Comparison of ENCODE assay signal across 23 cellular contexts in genomic region chr3:154893813-154894212, GRCh38.
"Had no signal": no experiment of that assay in that cellular context is flagged by ENCODE, and none has a peak within 500 bp of the region (broad histone marks: within the 10 kb centered on the region; RNA-seq: fewer than 3 reads in every experiment).

No MANE protein-coding gene starts in this region.

- ATAC-seq: gastrocnemius medialis, heart right ventricle, left cardiac atrium, left lung, left ventricle myocardium superior, lower lobe of right lung, mucosa of descending colon had no signal

- H3K27ac ChIP-seq: coronary artery, dorsolateral prefrontal cortex, esophagus muscularis mucosa, gastrocnemius medialis, heart right ventricle, left lung, lower lobe of right lung had no signal

- FAIRE-seq: colon, endothelial cell of umbilical vein, islet of Langerhans, keratinocyte had no signal

- H3K4me1 ChIP-seq: esophagus muscularis mucosa, left lung, lower lobe of right lung had no signal

- H3K27me3 ChIP-seq: dorsolateral prefrontal cortex, esophagus muscularis mucosa, gastrocnemius medialis, heart right ventricle, left lung had no signal

- H3K9me3 ChIP-seq: esophagus muscularis mucosa, gastrocnemius medialis, lower lobe of right lung had no signal

- DNase-seq: dermis blood vessel endothelial cell; dorsolateral prefrontal cortex; effector CD4-positive, alpha-beta T cell; effector memory CD4-positive, alpha-beta T cell; foreskin melanocyte; gastrocnemius medialis; glutamatergic neuron; head of caudate nucleus; heart right ventricle; hippocampal formation; left cardiac atrium; left lung; left ventricle myocardium superior; lower lobe of right lung; mesenchymal stem cell; mucosa of descending colon; naive B cell had no signal

- H3K4me3 ChIP-seq: coronary artery, dorsolateral prefrontal cortex, esophagus muscularis mucosa, gastrocnemius medialis, heart right ventricle, left lung, lower lobe of right lung, mucosa of descending colon had no signal

- H3K36me3 ChIP-seq: esophagus muscularis mucosa, gastrocnemius medialis, heart right ventricle, left lung, lower lobe of right lung had no signal
